ENCODE assay signal across 1 cellular context in genomic region chr1:935751-936231, GRCh38.
A peak's percentile ranks its signal among the peaks of the same experiment; 100 is the strongest.
TF ChIP-seq lines count a peak whose summit lies in the region.

No MANE protein-coding gene starts in this region.

TF ChIP-seq in HEK293, 187 proteins besides CTCF, POLR2A, EP300 and RAD21 (continued from another document and continues in another):
- TF ChIP-seq, protein P1, sequence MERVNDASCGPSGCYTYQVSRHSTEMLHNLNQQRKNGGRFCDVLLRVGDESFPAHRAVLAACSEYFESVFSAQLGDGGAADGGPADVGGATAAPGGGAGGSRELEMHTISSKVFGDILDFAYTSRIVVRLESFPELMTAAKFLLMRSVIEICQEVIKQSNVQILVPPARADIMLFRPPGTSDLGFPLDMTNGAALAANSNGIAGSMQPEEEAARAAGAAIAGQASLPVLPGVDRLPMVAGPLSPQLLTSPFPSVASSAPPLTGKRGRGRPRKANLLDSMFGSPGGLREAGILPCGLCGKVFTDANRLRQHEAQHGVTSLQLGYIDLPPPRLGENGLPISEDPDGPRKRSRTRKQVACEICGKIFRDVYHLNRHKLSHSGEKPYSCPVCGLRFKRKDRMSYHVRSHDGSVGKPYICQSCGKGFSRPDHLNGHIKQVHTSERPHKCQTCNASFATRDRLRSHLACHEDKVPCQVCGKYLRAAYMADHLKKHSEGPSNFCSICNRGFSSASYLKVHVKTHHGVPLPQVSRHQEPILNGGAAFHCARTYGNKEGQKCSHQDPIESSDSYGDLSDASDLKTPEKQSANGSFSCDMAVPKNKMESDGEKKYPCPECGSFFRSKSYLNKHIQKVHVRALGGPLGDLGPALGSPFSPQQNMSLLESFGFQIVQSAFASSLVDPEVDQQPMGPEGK (tag by site-specific recombination; IDR thresholded peaks at IDR 0.05), result peak; percentile 96
- TF ChIP-seq, protein P2, sequence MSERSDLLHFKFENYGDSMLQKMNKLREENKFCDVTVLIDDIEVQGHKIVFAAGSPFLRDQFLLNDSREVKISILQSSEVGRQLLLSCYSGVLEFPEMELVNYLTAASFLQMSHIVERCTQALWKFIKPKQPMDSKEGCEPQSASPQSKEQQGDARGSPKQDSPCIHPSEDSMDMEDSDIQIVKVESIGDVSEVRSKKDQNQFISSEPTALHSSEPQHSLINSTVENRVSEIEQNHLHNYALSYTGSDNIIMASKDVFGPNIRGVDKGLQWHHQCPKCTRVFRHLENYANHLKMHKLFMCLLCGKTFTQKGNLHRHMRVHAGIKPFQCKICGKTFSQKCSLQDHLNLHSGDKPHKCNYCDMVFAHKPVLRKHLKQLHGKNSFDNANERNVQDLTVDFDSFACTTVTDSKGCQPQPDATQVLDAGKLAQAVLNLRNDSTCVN (tag by site-specific recombination; optimal IDR thresholded peaks at IDR 0.05), result peak; percentile 16
- TF ChIP-seq ZNF449 (tag by site-specific recombination; IDR thresholded peaks at IDR 0.05) (no peak), ZFHX2 (tag by site-specific recombination; conservative IDR thresholded peaks at IDR 0.05) (peak; percentile 71), ZNF404 (tag by site-specific recombination; IDR thresholded peaks at IDR 0.05) (no peak), ZNF37A (tag by site-specific recombination; IDR thresholded peaks at IDR 0.05) (no peak), ZBTB49 (tag by site-specific recombination; IDR thresholded peaks at IDR 0.05; ENCODE audit: low read depth) (no peak), TCF7L2 (IDR thresholded peaks at IDR 0.05; ENCODE audit: borderline replicate concordance, low read depth, low read length) (no peak), SP2 (tag by site-specific recombination; IDR thresholded peaks at IDR 0.05) (0 out of 2 replicates have a peak, but pooled peaks have one; percentile 35), ZNF600 (tag by site-specific recombination; IDR thresholded peaks at IDR 0.05) (peak; percentile 98), SCRT2 (tag by site-specific recombination; IDR thresholded peaks at IDR 0.05) (no peak), GLIS1 (tag by site-specific recombination; IDR thresholded peaks at IDR 0.05) (peak; percentile 92), ZNF629 (tag by site-specific recombination; IDR thresholded peaks at IDR 0.05) (peak; percentile 48; the same call in 1 of the 2 replicates), ZBTB6 (tag by site-specific recombination; IDR thresholded peaks at IDR 0.05) (0 out of 2 replicates have a peak, but pooled peaks have one; percentile 3), ZBTB7A (tag by site-specific recombination; IDR thresholded peaks at IDR 0.05; ENCODE audit: low read depth) (peak; percentile 82), ZNF169 (tag by site-specific recombination; IDR thresholded peaks at IDR 0.05) (no peak), ZBTB11 (tag by site-specific recombination; conservative IDR thresholded peaks at IDR 0.05; ENCODE audit: low read depth) (no peak), OSR2 (tag by site-specific recombination; IDR thresholded peaks at IDR 0.05) (peak; percentile 99), ZNF24 (tag by site-specific recombination; IDR thresholded peaks at IDR 0.05) (no peak), ZNF155 (tag by site-specific recombination; IDR thresholded peaks at IDR 0.05) (no peak), ZNF423 (tag by site-specific recombination; IDR thresholded peaks at IDR 0.05) (peak; percentile 94), ZBTB17 (tag by site-specific recombination; IDR thresholded peaks at IDR 0.05) (no peak), FEZF1 (tag by site-specific recombination; IDR thresholded peaks at IDR 0.05) (peak; percentile 55; the same call in 1 of the 2 replicates), ZSCAN30 (tag by site-specific recombination; IDR thresholded peaks at IDR 0.05) (peak; percentile 86), HOXD13 (CRISPR knock-in tag; IDR thresholded peaks at IDR 0.05; ENCODE audit: borderline replicate concordance) (no peak), ZNF121 (tag by site-specific recombination; IDR thresholded peaks at IDR 0.05) (no peak), BCL11B (tag by site-specific recombination; IDR thresholded peaks at IDR 0.05; ENCODE audit: low read depth) (peak; percentile 74; the same call in 1 of the 2 replicates), ZNF391 (tag by site-specific recombination; IDR thresholded peaks at IDR 0.05; ENCODE audit: borderline replicate concordance, low read depth) (no peak), ZFP69B (tag by site-specific recombination; IDR thresholded peaks at IDR 0.05) (peak; percentile 55; the same call in 1 of the 2 replicates), ZNF561 (tag by site-specific recombination; IDR thresholded peaks at IDR 0.05; ENCODE audit: borderline replicate concordance) (peak; percentile 50; the same call in 1 of the 2 replicates), ZNF341 (tag by site-specific recombination; IDR thresholded peaks at IDR 0.05; ENCODE audit: low read depth) (peak; percentile 92), ZNF19 (tag by site-specific recombination; IDR thresholded peaks at IDR 0.05; ENCODE audit: low read depth) (no peak), ZNF148 (tag by site-specific recombination; IDR thresholded peaks at IDR 0.05; ENCODE audit: borderline replicate concordance) (no peak), GLIS2 (tag by site-specific recombination; IDR thresholded peaks at IDR 0.05) (peak; percentile 83), ZBTB20 (tag by site-specific recombination; IDR thresholded peaks at IDR 0.05) (peak; percentile 67), ZNF580 (tag by site-specific recombination; IDR thresholded peaks at IDR 0.05) (no peak), IKZF3 (tag by site-specific recombination; IDR thresholded peaks at IDR 0.05) (peak; percentile 94), GLI2 (tag by site-specific recombination; IDR thresholded peaks at IDR 0.05; ENCODE audit: borderline replicate concordance, low read depth) (no peak; the same call in 1 of the 2 replicates), ZNF48 (tag by site-specific recombination; IDR thresholded peaks at IDR 0.05) (no peak), ZNF621 (tag by site-specific recombination; IDR thresholded peaks at IDR 0.05) (no peak)
- TF ChIP-seq, protein P3, sequence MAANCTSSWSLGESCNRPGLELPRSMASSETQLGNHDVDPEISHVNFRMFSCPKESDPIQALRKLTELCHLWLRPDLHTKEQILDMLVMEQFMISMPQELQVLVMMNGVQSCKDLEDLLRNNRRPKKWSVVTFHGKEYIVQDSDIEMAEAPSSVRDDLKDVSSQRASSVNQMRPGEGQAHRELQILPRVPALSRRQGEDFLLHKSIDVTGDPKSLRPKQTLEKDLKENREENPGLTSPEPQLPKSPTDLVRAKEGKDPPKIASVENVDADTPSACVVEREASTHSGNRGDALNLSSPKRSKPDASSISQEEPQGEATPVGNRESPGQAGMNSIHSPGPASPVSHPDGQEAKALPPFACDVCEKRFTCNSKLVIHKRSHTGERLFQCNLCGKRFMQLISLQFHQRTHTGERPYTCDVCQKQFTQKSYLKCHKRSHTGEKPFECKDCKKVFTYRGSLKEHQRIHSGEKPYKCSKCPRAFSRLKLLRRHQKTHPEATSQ (tag by site-specific recombination; IDR thresholded peaks at IDR 0.05), result no peak
- TF ChIP-seq, protein P4, sequence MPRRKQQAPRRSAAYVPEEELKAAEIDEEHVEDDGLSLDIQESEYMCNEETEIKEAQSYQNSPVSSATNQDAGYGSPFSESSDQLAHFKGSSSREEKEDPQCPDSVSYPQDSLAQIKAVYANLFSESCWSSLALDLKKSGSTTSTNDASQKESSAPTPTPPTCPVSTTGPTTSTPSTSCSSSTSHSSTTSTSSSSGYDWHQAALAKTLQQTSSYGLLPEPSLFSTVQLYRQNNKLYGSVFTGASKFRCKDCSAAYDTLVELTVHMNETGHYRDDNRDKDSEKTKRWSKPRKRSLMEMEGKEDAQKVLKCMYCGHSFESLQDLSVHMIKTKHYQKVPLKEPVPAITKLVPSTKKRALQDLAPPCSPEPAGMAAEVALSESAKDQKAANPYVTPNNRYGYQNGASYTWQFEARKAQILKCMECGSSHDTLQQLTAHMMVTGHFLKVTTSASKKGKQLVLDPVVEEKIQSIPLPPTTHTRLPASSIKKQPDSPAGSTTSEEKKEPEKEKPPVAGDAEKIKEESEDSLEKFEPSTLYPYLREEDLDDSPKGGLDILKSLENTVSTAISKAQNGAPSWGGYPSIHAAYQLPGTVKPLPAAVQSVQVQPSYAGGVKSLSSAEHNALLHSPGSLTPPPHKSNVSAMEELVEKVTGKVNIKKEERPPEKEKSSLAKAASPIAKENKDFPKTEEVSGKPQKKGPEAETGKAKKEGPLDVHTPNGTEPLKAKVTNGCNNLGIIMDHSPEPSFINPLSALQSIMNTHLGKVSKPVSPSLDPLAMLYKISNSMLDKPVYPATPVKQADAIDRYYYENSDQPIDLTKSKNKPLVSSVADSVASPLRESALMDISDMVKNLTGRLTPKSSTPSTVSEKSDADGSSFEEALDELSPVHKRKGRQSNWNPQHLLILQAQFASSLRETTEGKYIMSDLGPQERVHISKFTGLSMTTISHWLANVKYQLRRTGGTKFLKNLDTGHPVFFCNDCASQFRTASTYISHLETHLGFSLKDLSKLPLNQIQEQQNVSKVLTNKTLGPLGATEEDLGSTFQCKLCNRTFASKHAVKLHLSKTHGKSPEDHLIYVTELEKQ (tag by site-specific recombination; IDR thresholded peaks at IDR 0.05; ENCODE audit: borderline replicate concordance), result 0 out of 2 replicates have a peak, but pooled peaks have one; percentile 17
